In the genomic region with DNA sequence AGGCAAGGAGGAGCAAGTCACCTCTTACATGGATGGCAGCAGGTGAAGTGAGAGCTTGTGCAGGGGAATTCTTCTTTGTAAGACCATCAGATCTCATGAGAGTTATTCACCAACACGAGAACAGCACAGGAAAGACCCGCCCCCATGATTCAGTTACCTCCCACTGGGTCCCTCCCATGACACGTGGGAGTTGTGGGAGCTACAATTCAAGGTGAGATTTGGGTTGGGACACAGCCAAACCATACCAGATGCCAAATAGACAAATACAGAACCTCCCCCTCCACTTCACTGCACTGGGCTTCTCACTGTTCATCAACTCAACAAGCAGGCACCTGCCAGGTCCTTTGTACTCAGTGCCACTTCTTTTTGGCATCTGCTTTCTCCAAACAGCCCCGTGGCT, we compare ENCODE assay signal across 18 cellular contexts.
DNase-seq lines count a peak whose midpoint lies in the region; ATAC-seq and TF ChIP-seq lines count a peak whose summit lies in the region.
"Had no signal": no experiment of that assay in that cellular context is flagged by ENCODE, and none has a peak within 500 bp of the region (broad histone marks: within the 10 kb centered on the region; RNA-seq: fewer than 3 reads in every experiment).

No MANE protein-coding gene starts in this region.

- CTCF ChIA-PET in activated CD8-positive, alpha-beta T cell treated with anti-CD3 and anti-CD28 coated beads for 36 hours (lab: Charles Lee): no interaction called here
- CTCF ChIA-PET in activated CD8-positive, alpha-beta T cell treated with anti-CD3 and anti-CD28 coated beads, Interleukin-2, amount 10 ng/mL, durations not matched to agents 7 days and 5 days (lab: Charles Lee): no interaction called here

- H3K4me3 Mint-ChIP-seq in activated CD8-positive, alpha-beta T cell treated with anti-CD3 and anti-CD28 coated beads for 36 hours: no peak overlapping the region
- H3K4me3 Mint-ChIP-seq in activated CD8-positive, alpha-beta T cell treated with anti-CD3 and anti-CD28 coated beads, Interleukin-2, amount 10 ng/mL, durations not matched to agents 7 days and 5 days: no peak overlapping the region

- POLR2A ChIA-PET in activated CD8-positive, alpha-beta T cell treated with anti-CD3 and anti-CD28 coated beads for 36 hours (lab: Charles Lee): no interaction called here
- POLR2A ChIA-PET in activated CD8-positive, alpha-beta T cell treated with anti-CD3 and anti-CD28 coated beads, Interleukin-2, amount 10 ng/mL, durations not matched to agents 7 days and 5 days (lab: Charles Lee): no interaction called here

- in situ Hi-C loops in GM13977 (cut with MboI; ENCODE audit: low pct_unique_long_range_greater_than_20kb, low sequenced_read_pairs, unreplicated experiment): no loop called here

- peaks cover 4% of the 10 kb centered on the region for H3K27me3 Mint-ChIP-seq in activated CD8-positive, alpha-beta T cell treated with anti-CD3 and anti-CD28 coated beads for 36 hours
- H3K27me3 Mint-ChIP-seq in activated CD8-positive, alpha-beta T cell treated with anti-CD3 and anti-CD28 coated beads, Interleukin-2, amount 10 ng/mL, durations not matched to agents 7 days and 5 days (ENCODE audit: low read depth): peaks cover 2% of the 10 kb centered on the region

- H3K9me3 Mint-ChIP-seq in activated CD8-positive, alpha-beta T cell treated with anti-CD3 and anti-CD28 coated beads for 36 hours: peaks cover 5% of the 10 kb centered on the region
- H3K9me3 Mint-ChIP-seq in activated CD8-positive, alpha-beta T cell treated with anti-CD3 and anti-CD28 coated beads, Interleukin-2, amount 10 ng/mL, durations not matched to agents 7 days and 5 days (ENCODE audit: insufficient read depth): no peaks in the 10 kb centered on the region

- no peak for ATAC-seq in activated CD8-positive, alpha-beta T cell treated with anti-CD3 and anti-CD28 coated beads for 36 hours
- ATAC-seq in activated CD8-positive, alpha-beta T cell treated with anti-CD3 and anti-CD28 coated beads, Interleukin-2, amount 10 ng/mL, durations not matched to agents 7 days and 5 days: no peak
- ATAC-seq in HG03097 (IDR thresholded peaks at IDR 0.05; ENCODE audit: low FRiP score, unreplicated experiment): no peak
- ATAC-seq: PC-3 had no signal

- peak; percentile 4 for DNase-seq in activated CD8-positive, alpha-beta T cell treated with anti-CD3 and anti-CD28 coated beads for 36 hours
- no peak for DNase-seq in activated CD8-positive, alpha-beta T cell treated with anti-CD3 and anti-CD28 coated beads, Interleukin-2, amount 10 ng/mL, durations not matched to agents 7 days and 5 days
- DNase-seq in NCI-H1105 (lab: John Stamatoyannopoulos, UW) (peak; percentile 75), NCI-H2171 (lab: John Stamatoyannopoulos, UW) (peak; percentile 42), SHP77 treated with DMSO at 0.1 percent for 48 hours (lab: John Stamatoyannopoulos, UW) (peak; percentile 14), GM13977 (ENCODE audit: low spot score) (no peak)
- DNase-seq: ACHN, AML-193, DMS53, GM23248, HCEC 1CT, NCI-H187, NCI-H446 treated with DMSO at 0.1 percent for 48 hours, NCI-H748 treated with DMSO at 0.1 percent for 48 hours, PC-3, SW 1271 had no signal

- TF ChIP-seq CTCF in activated CD8-positive, alpha-beta T cell treated with anti-CD3 and anti-CD28 coated beads for 36 hours (IDR thresholded peaks at IDR 0.05): no peak
- TF ChIP-seq CTCF in GM13977 (IDR thresholded peaks at IDR 0.05; ENCODE audit: extremely low read depth, insufficient read depth, missing control alignments): no peak

- H3K4me1 Mint-ChIP-seq in activated CD8-positive, alpha-beta T cell treated with anti-CD3 and anti-CD28 coated beads for 36 hours (ENCODE audit: low read depth): no peaks in the 10 kb centered on the region
- no peaks in the 10 kb centered on the region for H3K4me1 Mint-ChIP-seq in activated CD8-positive, alpha-beta T cell treated with anti-CD3 and anti-CD28 coated beads, Interleukin-2, amount 10 ng/mL, durations not matched to agents 7 days and 5 days (ENCODE audit: low read depth)
- H3K4me1 Mint-ChIP-seq: CD14-positive monocyte had no signal

- intact Hi-C loops in activated CD8-positive, alpha-beta T cell treated with anti-CD3 and anti-CD28 coated beads for 36 hours (cut with micrococcal nuclease): no loop called here

- no peak overlapping the region for H3K27ac Mint-ChIP-seq in activated CD8-positive, alpha-beta T cell treated with anti-CD3 and anti-CD28 coated beads for 36 hours
- H3K27ac Mint-ChIP-seq in activated CD8-positive, alpha-beta T cell treated with anti-CD3 and anti-CD28 coated beads, Interleukin-2, amount 10 ng/mL, durations not matched to agents 7 days and 5 days: no peak overlapping the region

- no peaks in the 10 kb centered on the region for H3K36me3 Mint-ChIP-seq in activated CD8-positive, alpha-beta T cell treated with anti-CD3 and anti-CD28 coated beads for 36 hours (ENCODE audit: low read depth)
- H3K36me3 Mint-ChIP-seq in activated CD8-positive, alpha-beta T cell treated with anti-CD3 and anti-CD28 coated beads, Interleukin-2, amount 10 ng/mL, durations not matched to agents 7 days and 5 days (ENCODE audit: low read depth): no peaks in the 10 kb centered on the region
- H3K36me3 Mint-ChIP-seq: CD14-positive monocyte had no signal

Comparison
In these comparisons a context has a peak if more than half of its experiments do, and no peak if none do; other contexts are left out.
1. DNase-seq: peak in activated CD8-positive, alpha-beta T cell treated with anti-CD3 and anti-CD28 coated beads for 36 hours (single experiment), NCI-H1105 (single experiment), NCI-H2171 (single experiment) and SHP77 treated with DMSO at 0.1 percent for 48 hours (single experiment); none in activated CD8-positive, alpha-beta T cell treated with anti-CD3 and anti-CD28 coated beads, Interleukin-2, amount 10 ng/mL, durations not matched to agents 7 days and 5 days (single experiment) and GM13977 (single experiment).